20 cellular contexts compared by ENCODE assay signal in the genomic region with DNA sequence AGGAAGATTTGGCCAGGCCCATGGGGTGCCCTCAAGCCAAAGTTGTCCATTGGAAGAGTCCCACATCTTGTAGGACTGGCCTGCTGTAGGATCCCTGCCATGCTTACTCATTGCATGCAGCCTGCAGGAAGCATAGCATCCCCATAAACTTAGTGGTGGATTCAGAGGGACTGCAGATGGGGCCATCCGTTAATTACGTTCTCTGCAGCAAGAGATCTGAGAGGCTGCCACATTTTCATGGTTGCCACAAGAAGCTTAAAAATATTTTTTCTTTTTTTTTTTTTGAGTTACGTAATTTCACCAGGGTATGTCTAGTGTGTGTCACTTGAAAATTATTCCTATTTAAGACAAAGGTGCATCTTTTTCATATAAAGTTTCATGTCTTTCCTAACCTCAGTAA.
DNase-seq lines count a peak whose midpoint lies in the region; ATAC-seq and TF ChIP-seq lines count a peak whose summit lies in the region.
"Had no signal": no experiment of that assay in that cellular context is flagged by ENCODE, and none has a peak within 500 bp of the region (broad histone marks: within the 10 kb centered on the region; RNA-seq: fewer than 3 reads in every experiment).

No MANE protein-coding gene starts in this region.

- POLR2A ChIA-PET in IMR-90 (lab: Charles Lee; ENCODE audit: unreplicated experiment) = no interaction called here
- POLR2A ChIA-PET in SK-N-SH (lab: Yijun Ruan, JAX) = no interaction called here

- CTCF ChIA-PET in IMR-90 (lab: Yijun Ruan, JAX) = interaction anchor here (0.6 kb wide), 1 partner anchor 100 kb away, joined by 3 read pairs; no protein-coding TSS in a partner anchor
- CTCF ChIA-PET in SK-N-SH (lab: Yijun Ruan, JAX) = no interaction called here

- H3K79me2 ChIP-seq in SK-N-SH (ENCODE audit: insufficient read depth) = no peaks in the 10 kb centered on the region

- H3K9me1 ChIP-seq in IMR-90 (ENCODE audit: insufficient read depth, low read length) = no peaks in the 10 kb centered on the region; the same call in 1 of the 2 replicates

- H3K4me2 ChIP-seq in IMR-90 (ENCODE audit: low read depth, low read length) (no peak overlapping the region), SK-N-SH (no peak overlapping the region)
- H3K4me2 ChIP-seq: A549, BLaER1 had no signal

- H2BK5ac ChIP-seq in IMR-90 (ENCODE audit: low read depth, low read length, poor library complexity, severe bottlenecking) = no peak overlapping the region

- no peaks in the 10 kb centered on the region for H3K79me1 ChIP-seq in IMR-90 (ENCODE audit: low read depth in 1 of 2, low read length in 2 of 2)

- H3K18ac ChIP-seq in IMR-90 (ENCODE audit: low read depth, low read length) = 0 out of 2 replicates have a peak overlapping the region, but pooled peaks have one; percentile 0

- no peak overlapping the region for H4K8ac ChIP-seq in IMR-90 (ENCODE audit: low read depth in 2 of 2, low read length in 2 of 2)

- TF ChIP-seq POLR2A in IMR-90 (IDR thresholded peaks at IDR 0.05; ENCODE audit: low read depth, low read length) = no peak

- H3K9me2 ChIP-seq in SK-N-SH = no peaks in the 10 kb centered on the region

- no peak overlapping the region for H3K56ac ChIP-seq in IMR-90 (ENCODE audit: extremely low read depth, insufficient read depth, low read length)

- H4K20me1 ChIP-seq in IMR-90 (ENCODE audit: insufficient read depth, low read length) = no peaks in the 10 kb centered on the region
- no peaks in the 10 kb centered on the region for H4K20me1 ChIP-seq in SK-N-SH (ENCODE audit: insufficient read depth)
- H4K20me1 ChIP-seq: BLaER1 had no signal

- H3K23ac ChIP-seq in IMR-90 (ENCODE audit: low read depth, low read length) = no peak overlapping the region

- dilution Hi-C loops in IMR-90 (cut with HindIII; ENCODE audit: low sequenced_read_pairs, unreplicated experiment) = no loop called here

- ATAC-seq in IMR-90 (ENCODE audit: low read depth) (no peak), GM21576 (IDR thresholded peaks at IDR 0.05; ENCODE audit: unreplicated experiment) (no peak), HG02885 (IDR thresholded peaks at IDR 0.05; ENCODE audit: poor library complexity, unreplicated experiment) (no peak)
- ATAC-seq: A549, HCT116, HepG2 had no signal

- H2BK15ac ChIP-seq in IMR-90 (ENCODE audit: low read depth, low read length) = no peak overlapping the region

- no CpG with 5 or more reads among the region's 3 CpGs for WGBS in IMR-90 (ENCODE audit: extremely low coverage in 2 of 2, insufficient read length in 1 of 2), 2 experiments
- 100% methylated on average over 3 of the region's 3 CpGs for WGBS in SK-N-SH (ENCODE audit: low lambda C conversion rate)

- H2AFZ ChIP-seq in IMR-90 (replicated peaks; ENCODE audit: low read length, poor library complexity) = no peak overlapping the region
- no peak overlapping the region for H2AFZ ChIP-seq in SK-N-SH (ENCODE audit: low read depth)

- H3K27me3 ChIP-seq in IMR-90 (ENCODE audit: control insufficient read depth, insufficient read depth, low read length) (no peaks in the 10 kb centered on the region), SK-N-SH (ENCODE audit: insufficient read depth) (no peaks in the 10 kb centered on the region)
- H3K27me3 ChIP-seq: BLaER1 had no signal

- no peak overlapping the region for H2BK20ac ChIP-seq in IMR-90 (ENCODE audit: low read depth, low read length)

- H3K27ac ChIP-seq in IMR-90 (ENCODE audit: insufficient read depth, low read length) = peak overlapping the region; percentile 9; the same call in 1 of the 2 replicates
- no peak overlapping the region for H3K27ac ChIP-seq in SK-N-SH (ENCODE audit: low read depth in 2 of 2, low read length in 1 of 2)
- H3K27ac ChIP-seq: 22Rv1, A549, BLaER1 had no signal

- DNase-seq in DMS 273 (lab: John Stamatoyannopoulos, UW; ENCODE audit: unreplicated experiment) (peak; percentile 32), DMS 273 treated with DMSO at 0.1 percent for 48 hours (lab: John Stamatoyannopoulos, UW) (no peak), IMR-90 (no peak), fibroblast of mammary gland (ENCODE audit: low read depth) (peak; percentile 6), SK-N-SH (no peak)
- DNase-seq: AML-193; CD4-positive, alpha-beta memory T cell; DMS53; DND-41; GDM1; GOT3; H7; KG1 had no signal

- no TSS peak for BruUV-seq in IMR-90 (replicated peaks; lab: Mats Ljungman, UMichigan)

- H4K5ac ChIP-seq in IMR-90 (ENCODE audit: low read depth, low read length) = no peak overlapping the region; the same call in 1 of the 2 replicates

- no peaks in the 10 kb centered on the region for H3K36me3 ChIP-seq in IMR-90 (ENCODE audit: control insufficient read depth, insufficient read depth, low read length)
- no peaks in the 10 kb centered on the region for H3K36me3 ChIP-seq in SK-N-SH (replicated peaks in 1 of 2; ENCODE audit: control insufficient read depth in 1 of 2, insufficient read depth in 2 of 2, low read length in 1 of 2)
- H3K36me3 ChIP-seq: BLaER1 had no signal

- TF ChIP-seq RAD21 in IMR-90 (IDR thresholded peaks at IDR 0.05; ENCODE audit: low read length) (no peak), SK-N-SH (IDR thresholded peaks at IDR 0.05; ENCODE audit: low read length) (no peak)

- H4K91ac ChIP-seq in IMR-90 (ENCODE audit: insufficient read depth, low read depth, low read length) = peak overlapping the region; percentile 11; the same call in 1 of the 2 replicates

- peaks cover 4% of the 10 kb centered on the region; the same call in 1 of the 2 replicates for H3K4me1 ChIP-seq in IMR-90 (ENCODE audit: control insufficient read depth, insufficient read depth, low read length)
- peaks cover 0 to 4% of the 10 kb centered on the region in 2 experiments; a peak in 1 of 4 replicates for H3K4me1 ChIP-seq in SK-N-SH (ENCODE audit: control insufficient read depth in 1 of 2, insufficient read depth in 2 of 2, low read depth in 1 of 2, low read length in 1 of 2)
- H3K4me1 ChIP-seq: A549 had no signal

- H2BK120ac ChIP-seq in IMR-90 (ENCODE audit: low read depth, low read length) = no peak overlapping the region

- in situ Hi-C loops in IMR-90 (cut with MboI; ENCODE audit: low sequenced_read_pairs) = no loop called here

- intact Hi-C loops in IMR-90 (cut with micrococcal nuclease) = loop anchor here (5.0 kb wide), 1 partner anchor 52 kb away; no protein-coding TSS in a partner anchor

- no peak overlapping the region for H3K4ac ChIP-seq in IMR-90 (ENCODE audit: low read depth, low read length)

- H3K9me3 ChIP-seq in IMR-90 (ENCODE audit: control insufficient read depth, insufficient read depth, low read length) (no peaks in the 10 kb centered on the region), SK-N-SH (no peaks in the 10 kb centered on the region)
- H3K9me3 ChIP-seq: A549, BLaER1 had no signal

- no peak overlapping the region for H3K14ac ChIP-seq in IMR-90 (replicated peaks; ENCODE audit: low read depth, low read length)

- no peak for TF ChIP-seq EP300 in SK-N-SH (IDR thresholded peaks at IDR 0.05; ENCODE audit: borderline replicate concordance in 1 of 2, low read depth in 1 of 2, low read length in 1 of 2)

- no peak overlapping the region for H2AK5ac ChIP-seq in IMR-90 (ENCODE audit: low read depth, low read length)

- H3F3A ChIP-seq in SK-N-SH (replicated peaks; ENCODE audit: insufficient read depth) = peaks cover 6% of the 10 kb centered on the region

- TF ChIP-seq CTCF in IMR-90 (conservative IDR thresholded peaks at IDR 0.05; ENCODE audit: low read depth, low read length) (no peak), fibroblast of mammary gland (conservative IDR thresholded peaks at IDR 0.05; ENCODE audit: control insufficient read depth, insufficient read depth, low read depth, low read length) (no peak), SK-N-SH (IDR thresholded peaks at IDR 0.05) (no peak)

- H3K9ac ChIP-seq in IMR-90 (ENCODE audit: low read depth, low read length) = no peak overlapping the region
- H3K9ac ChIP-seq in SK-N-SH = no peak overlapping the region
- H3K9ac ChIP-seq: BLaER1 had no signal

- H3K4me3 ChIP-seq in IMR-90 (ENCODE audit: insufficient read depth, low read depth, low read length) (no peak overlapping the region), fibroblast of mammary gland (ENCODE audit: control insufficient read depth, low read depth, low read length) (no peak overlapping the region), SK-N-SH (ENCODE audit: low read depth in 2 of 2, low read length in 1 of 2) (no peak overlapping the region)
- H3K4me3 ChIP-seq: A549, BLaER1 had no signal

- H2AK9ac ChIP-seq in IMR-90 (replicated peaks; ENCODE audit: low read depth, low read length, poor library complexity) = peak overlapping the region; percentile 23

TF ChIP-seq in IMR-90, 13 proteins besides CTCF, POLR2A, EP300 and RAD21 (continues in another document):
- TF ChIP-seq RCOR1 (IDR thresholded peaks at IDR 0.05; ENCODE audit: insufficient replicate concordance, low read length) (no peak), MXI1 (IDR thresholded peaks at IDR 0.05; ENCODE audit: borderline replicate concordance, low read depth, low read length) (no peak), MAFK (IDR thresholded peaks at IDR 0.05; ENCODE audit: low read depth, low read length) (no peak), RFX5 (IDR thresholded peaks at IDR 0.05; ENCODE audit: low read depth, low read length) (no peak), NFE2L2 (IDR thresholded peaks at IDR 0.05; ENCODE audit: low read depth, low read length) (no peak)
- TF ChIP-seq, protein P1, sequence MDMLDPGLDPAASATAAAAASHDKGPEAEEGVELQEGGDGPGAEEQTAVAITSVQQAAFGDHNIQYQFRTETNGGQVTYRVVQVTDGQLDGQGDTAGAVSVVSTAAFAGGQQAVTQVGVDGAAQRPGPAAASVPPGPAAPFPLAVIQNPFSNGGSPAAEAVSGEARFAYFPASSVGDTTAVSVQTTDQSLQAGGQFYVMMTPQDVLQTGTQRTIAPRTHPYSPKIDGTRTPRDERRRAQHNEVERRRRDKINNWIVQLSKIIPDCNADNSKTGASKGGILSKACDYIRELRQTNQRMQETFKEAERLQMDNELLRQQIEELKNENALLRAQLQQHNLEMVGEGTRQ (IDR thresholded peaks at IDR 0.05; ENCODE audit: low read depth, low read length) = no peak

TF ChIP-seq in SK-N-SH, 30 proteins besides CTCF, POLR2A, EP300 and RAD21 (continues in another document):
- no peak for TF ChIP-seq FOXJ3 (CRISPR knock-in tag; IDR thresholded peaks at IDR 0.05)

Comparison
In these comparisons a context has a peak if more than half of its experiments do, and no peak if none do; other contexts are left out.
1. DNase-seq: peak in DMS 273 (single experiment) and fibroblast of mammary gland (single experiment); none in DMS 273 treated with DMSO at 0.1 percent for 48 hours (single experiment), IMR-90 (single experiment) and SK-N-SH (single experiment).